14 cellular contexts compared by ENCODE assay signal in the genomic region with DNA sequence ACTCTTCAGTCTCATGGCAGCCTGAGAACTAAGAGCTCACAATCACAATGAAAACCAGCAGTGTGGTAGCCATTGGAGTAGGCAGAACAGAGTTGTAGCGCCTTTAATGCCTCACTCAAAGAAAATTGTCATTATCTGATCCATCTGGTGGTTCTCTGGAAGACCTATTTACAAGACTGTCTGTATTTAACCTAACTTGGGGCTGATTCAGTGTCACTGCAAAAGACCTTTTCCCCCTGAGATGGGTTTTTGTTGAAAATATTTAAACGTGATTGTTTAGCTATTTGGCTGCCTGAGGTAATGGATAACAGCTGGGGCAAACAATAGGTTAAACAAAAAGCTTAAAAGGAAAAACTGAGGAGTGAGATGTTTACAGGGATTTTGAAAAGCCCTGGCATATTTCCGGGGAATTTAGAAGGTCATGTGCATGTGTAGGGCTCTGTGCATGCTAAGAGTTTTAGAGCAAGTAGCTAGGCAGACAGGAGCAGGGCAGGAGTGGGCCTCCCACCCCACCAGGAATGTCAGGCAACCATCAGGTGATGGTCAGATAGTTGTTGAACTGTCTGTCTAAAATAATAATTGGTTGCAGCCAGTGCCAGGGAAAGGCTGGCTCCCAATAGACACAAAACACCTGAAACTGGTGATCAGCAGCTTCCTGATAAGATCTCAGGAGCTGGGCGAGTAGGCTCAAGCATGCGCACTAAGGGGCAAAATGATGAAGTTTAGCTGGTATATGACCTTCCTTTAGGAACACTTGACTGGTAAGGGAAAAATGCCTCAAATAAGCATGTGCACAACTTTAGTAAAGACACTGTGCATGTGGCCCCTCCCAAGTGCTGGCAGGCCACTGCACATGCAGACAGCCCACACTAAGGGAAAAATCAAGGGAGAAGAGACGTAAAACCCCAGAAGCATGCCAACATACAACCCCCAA.
A peak's percentile ranks its signal among the peaks of the same experiment; 100 is the strongest.
DNase-seq lines count a peak whose midpoint lies in the region; ATAC-seq and TF ChIP-seq lines count a peak whose summit lies in the region.
"Had no signal": no experiment of that assay in that cellular context is flagged by ENCODE, and none has a peak within 500 bp of the region (broad histone marks: within the 10 kb centered on the region; RNA-seq: fewer than 3 reads in every experiment).

No MANE protein-coding gene starts in this region.

- peak; percentile 22 for DNase-seq in GM04504 (ENCODE audit: low read depth)
- peak; percentile 15 to 51 for DNase-seq in NCI-H1930 (lab: John Stamatoyannopoulos, UW)
- DNase-seq in choroid plexus epithelial cell (ENCODE audit: low read depth) = peak; percentile 28
- DNase-seq in SW480 (ENCODE audit: low spot score) = no peak
- DNase-seq in foreskin keratinocyte = no peak
- no peak for DNase-seq in NOMO-1 treated with dmso at 0.1 percent for 144 hours (lab: John Stamatoyannopoulos, UW; ENCODE audit: unreplicated experiment)
- DNase-seq: activated CD8-positive, alpha-beta memory T cell treated with anti-CD3 and anti-CD28 coated beads, Interleukin-2, amount 50 U/mL, for 4 hours; cortex of kidney; H7; naive thymus-derived CD8-positive, alpha-beta T cell; NCI-H187 treated with DMSO at 0.1 percent for 48 hours had no signal

- no peaks in the 10 kb centered on the region for H3K36me3 ChIP-seq in neuron (ENCODE audit: insufficient read depth, low read length)

- H3K4me1 ChIP-seq in neuron (ENCODE audit: insufficient read depth, low read length) = peaks cover 8% of the 10 kb centered on the region
- no peaks in the 10 kb centered on the region for H3K4me1 ChIP-seq in foreskin keratinocyte

- H3K4me3 ChIP-seq in choroid plexus epithelial cell (ENCODE audit: low read depth, low read length) = no peak overlapping the region
- no peak overlapping the region for H3K4me3 ChIP-seq in neuron (ENCODE audit: low read length)
- H3K4me3 ChIP-seq: skin epidermis had no signal

- peak overlapping the region; percentile 11 for H2AFZ ChIP-seq in neuron (ENCODE audit: low read depth, low read length)

- no peaks in the 10 kb centered on the region for H3K9me3 ChIP-seq in neuron (ENCODE audit: low read length)

- TF ChIP-seq CTCF in choroid plexus epithelial cell (conservative IDR thresholded peaks at IDR 0.05; ENCODE audit: low read depth, low read length) (no peak), foreskin keratinocyte (conservative IDR thresholded peaks at IDR 0.05) (no peak)

- no peak for ATAC-seq in foreskin keratinocyte
- ATAC-seq: naive thymus-derived CD8-positive, alpha-beta T cell; Right ventricle myocardium inferior had no signal

- H3K27me3 ChIP-seq in neuron (ENCODE audit: insufficient read depth, low read length) (no peaks in the 10 kb centered on the region), foreskin keratinocyte (no peaks in the 10 kb centered on the region)

- no peak overlapping the region for H3K27ac ChIP-seq in foreskin keratinocyte
- H3K27ac ChIP-seq: skin epidermis had no signal

Comparison
In these comparisons a context has a peak if more than half of its experiments do, and no peak if none do; other contexts are left out.
1. DNase-seq: peak in GM04504 (single experiment), NCI-H1930 (2 of 2) and choroid plexus epithelial cell (single experiment); none in SW480 (single experiment), foreskin keratinocyte (0 of 2) and NOMO-1 treated with dmso at 0.1 percent for 144 hours (single experiment).